Comparison of ENCODE assay signal across 18 cellular contexts in the genomic region with DNA sequence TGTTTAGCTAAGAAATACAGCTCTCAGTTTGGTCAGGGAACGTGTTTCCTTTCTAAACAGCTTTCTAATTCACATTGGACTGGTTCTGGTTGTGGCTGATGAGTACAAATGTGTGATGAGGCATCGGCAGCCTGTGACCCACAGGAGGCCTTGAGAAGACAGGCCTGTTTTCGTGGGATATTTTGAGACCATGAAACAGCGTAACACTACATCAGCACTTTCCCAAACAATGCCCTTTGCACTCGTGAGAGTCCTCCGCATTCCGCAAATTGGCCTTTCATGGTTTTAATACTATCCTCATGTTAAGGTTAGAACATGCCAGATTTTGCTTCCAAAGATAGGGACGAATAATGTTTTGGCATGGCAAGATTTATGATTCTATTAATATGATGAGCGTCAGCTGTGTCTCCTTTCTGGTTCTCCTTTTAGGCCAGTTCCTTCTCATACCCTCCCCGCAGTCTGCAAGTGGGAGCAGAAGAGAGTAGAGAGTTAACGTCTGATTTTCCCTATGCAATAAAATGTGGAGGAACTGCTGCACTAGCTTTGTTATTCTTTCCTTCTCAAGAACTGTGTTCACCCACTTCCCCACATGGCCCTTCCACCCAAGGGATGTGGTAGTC.
DNase-seq lines count a peak whose midpoint lies in the region; ATAC-seq and TF ChIP-seq lines count a peak whose summit lies in the region.
"Had no signal": no experiment of that assay in that cellular context is flagged by ENCODE, and none has a peak within 500 bp of the region (broad histone marks: within the 10 kb centered on the region; RNA-seq: fewer than 3 reads in every experiment).

No MANE protein-coding gene starts in this region.

- H3K56ac ChIP-seq in mesendoderm (ENCODE audit: low read length): peak overlapping the region; percentile 43

- H3K4me1 ChIP-seq in right atrium auricular region (no peaks in the 10 kb centered on the region), mesendoderm (ENCODE audit: control insufficient read depth, low read depth, low read length) (no peaks in the 10 kb centered on the region), tibial nerve (peaks cover 0 to 11% (median 0%) of the 10 kb centered on the region in 4 donors)
- H3K4me1 ChIP-seq: pancreas had no signal

- DNase-seq in Right ventricle myocardium superior (no peak), right atrium auricular region (ENCODE audit: low spot score) (no peak), choroid plexus epithelial cell (ENCODE audit: low read depth) (peak; percentile 8), mesendoderm (no peak), tibial nerve (ENCODE audit: low spot score in 2 of 2) (peak in 1 of 2 donors; percentile 32), SKM-1 treated with dmso at 0.1 percent for 144 hours (lab: John Stamatoyannopoulos, UW; ENCODE audit: unreplicated experiment) (no peak), iPS-NIHi11 (ENCODE audit: low spot score) (no peak)
- DNase-seq in activated CD8-positive, alpha-beta memory T cell treated with anti-CD3 and anti-CD28 coated beads for 24 hours: no peak
- DNase-seq: 8988T; activated T-cell treated with anti-CD3 and anti-CD28 coated beads, Interleukin-2, amount 50 U/mL, for 24 hours; cortex of kidney; GDM1; Kasumi-1; left colon; natural killer cell; NCI-H524 treated with DMSO at 0.1 percent for 48 hours; pancreas; trophoblast cell had no signal

- H3K4me3 ChIP-seq in right atrium auricular region: no peak overlapping the region
- no peak overlapping the region for H3K4me3 ChIP-seq in choroid plexus epithelial cell (ENCODE audit: low read depth, low read length)
- H3K4me3 ChIP-seq in mesendoderm (ENCODE audit: low read length): no peak overlapping the region
- H3K4me3 ChIP-seq in tibial nerve: no peak overlapping the region
- H3K4me3 ChIP-seq: pancreas had no signal

- no peak overlapping the region for H2AK5ac ChIP-seq in mesendoderm (ENCODE audit: low read length)

- no peaks in the 10 kb centered on the region for H3K79me1 ChIP-seq in mesendoderm (ENCODE audit: low read length)

- H3K23ac ChIP-seq in mesendoderm (ENCODE audit: low read length): no peak overlapping the region

- H2BK120ac ChIP-seq in mesendoderm (ENCODE audit: low read depth, low read length): no peak overlapping the region

- H3K27me3 ChIP-seq in right atrium auricular region (no peaks in the 10 kb centered on the region), mesendoderm (ENCODE audit: insufficient read depth, low read length, poor library complexity) (no peaks in the 10 kb centered on the region), tibial nerve (no peaks in the 10 kb centered on the region)
- H3K27me3 ChIP-seq: pancreas had no signal

- no peak for TF ChIP-seq POLR2A in tibial nerve (IDR thresholded peaks at IDR 0.05)

- H2BK15ac ChIP-seq in mesendoderm (replicated peaks; ENCODE audit: low read depth): no peak overlapping the region

- no peak overlapping the region for H3K4me2 ChIP-seq in mesendoderm (ENCODE audit: low read length)

- H2BK5ac ChIP-seq in mesendoderm (ENCODE audit: low read length): no peak overlapping the region

- no peak overlapping the region for H3K18ac ChIP-seq in mesendoderm (ENCODE audit: low read length)

- peak; percentile 70 for ATAC-seq in Right ventricle myocardium superior (ENCODE audit: poor library complexity)
- ATAC-seq: natural killer cell, pancreas had no signal

- TF ChIP-seq CTCF in right atrium auricular region (IDR thresholded peaks at IDR 0.05) (no peak), choroid plexus epithelial cell (conservative IDR thresholded peaks at IDR 0.05; ENCODE audit: low read depth, low read length) (no peak), tibial nerve (IDR thresholded peaks at IDR 0.05) (no peak)

- H4K8ac ChIP-seq in mesendoderm (ENCODE audit: low read depth, low read length): no peak overlapping the region

- H3K9ac ChIP-seq in mesendoderm (ENCODE audit: low read length): no peak overlapping the region

- intact Hi-C loops in Right ventricle myocardium superior (cut with DNase I): no loop called here

- no peak overlapping the region for H3K4ac ChIP-seq in mesendoderm (ENCODE audit: low read depth, low read length)

- H3K9me3 ChIP-seq in right atrium auricular region (no peaks in the 10 kb centered on the region), tibial nerve (no peaks in the 10 kb centered on the region)
- H3K9me3 ChIP-seq: pancreas had no signal

- no CpG with 5 or more reads among the region's 11 CpGs for WGBS in mesendoderm (ENCODE audit: extremely low coverage, insufficient coverage, low lambda C conversion rate)
- 50 to 52% methylated on average over 11 of the region's 11 CpGs for WGBS in tibial nerve, 2 donors

- H3K27ac ChIP-seq in right atrium auricular region (peak overlapping the region in 1 of 2 donors; percentile 15), mesendoderm (ENCODE audit: low read depth, low read length) (no peak overlapping the region), tibial nerve (peak overlapping the region in 3 of 4 donors; percentile 26 to 71 (median 42))
- H3K27ac ChIP-seq: pancreas had no signal

- no peaks in the 10 kb centered on the region for H3K79me2 ChIP-seq in mesendoderm (ENCODE audit: control insufficient read depth, insufficient read depth, low read length)

- TF ChIP-seq EP300 in tibial nerve (IDR thresholded peaks at IDR 0.05): peak in 1 of 2 donors; percentile 54

- no peak overlapping the region for H4K5ac ChIP-seq in mesendoderm (ENCODE audit: low read length)

- no peaks in the 10 kb centered on the region for H3K36me3 ChIP-seq in right atrium auricular region
- H3K36me3 ChIP-seq in mesendoderm (ENCODE audit: control insufficient read depth, insufficient read depth, low read length): no peaks in the 10 kb centered on the region
- H3K36me3 ChIP-seq in tibial nerve: no peaks in the 10 kb centered on the region
- H3K36me3 ChIP-seq: pancreas had no signal
